In genomic region chr21:35995522-35996088, GRCh38 we compare ENCODE assay signal across 23 cellular contexts.
DNase-seq lines count a peak whose midpoint lies in the region; ATAC-seq and TF ChIP-seq lines count a peak whose summit lies in the region.
"Had no signal": no experiment of that assay in that cellular context is flagged by ENCODE, and none has a peak within 500 bp of the region (broad histone marks: within the 10 kb centered on the region; RNA-seq: fewer than 3 reads in every experiment).

No MANE protein-coding gene starts in this region.

- 71 to 76% methylated on average over 4 of the region's 4 CpGs for whole genome bisulfite sequencing in lower leg skin, 2 donors

- TF ChIP-seq POLR2A in lower leg skin (IDR thresholded peaks at IDR 0.05) = no peak

- no peak for TF ChIP-seq CTCF in lower leg skin (IDR thresholded peaks at IDR 0.05)

- ATAC-seq in GM21390 (IDR thresholded peaks at IDR 0.05; ENCODE audit: unreplicated experiment) (no peak), GM18498 (IDR thresholded peaks at IDR 0.05; ENCODE audit: unreplicated experiment) (no peak)
- ATAC-seq: esophagus mucosa, left lung, pancreas, T-helper 17 cell had no signal

- intact Hi-C loops in lower leg skin (cut with DNase I; ENCODE audit: low total_unique reads) = no loop called here

- DNase-seq in NCI-H526 (lab: John Stamatoyannopoulos, UW) = peak; percentile 37 to 45
- DNase-seq in NCI-H526 treated with DMSO at 0.1 percent for 48 hours (lab: John Stamatoyannopoulos, UW) = no peak
- peak; percentile 64 for DNase-seq in DMS153 treated with DMSO at 0.1 percent for 48 hours (lab: John Stamatoyannopoulos, UW; ENCODE audit: unreplicated experiment)
- peak; percentile 91 for DNase-seq in NCI-H187 treated with DMSO at 0.1 percent for 48 hours (lab: John Stamatoyannopoulos, UW)
- DNase-seq in RPMI8226 = peak; percentile 63
- no peak for DNase-seq in lower leg skin (ENCODE audit: low spot score in 2 of 2)
- DNase-seq: activated naive CD4-positive, alpha-beta T cell treated with anti-CD3 and anti-CD28 coated beads, Interleukin-2, amount 10 ng/mL, durations not matched to agents 7 days and 5 days; activated T-cell treated with anti-CD3 and anti-CD28 coated beads for 4 hours; Caco-2; cerebellar nuclear complex; effector CD4-positive, alpha-beta T cell; foreskin melanocyte; left lung; midbrain; NCI-H1436 treated with DMSO at 0.1 percent for 48 hours; NCI-H446; pancreas; T-helper 17 cell; upper lobe of left lung had no signal

- H3K4me3 ChIP-seq in lower leg skin (ENCODE audit: low read depth, poor library complexity, severe bottlenecking) = no peak overlapping the region
- H3K4me3 ChIP-seq: left lung, pancreas, right atrium auricular region, upper lobe of left lung had no signal

Comparison
In these comparisons a context has a peak if more than half of its experiments do, and no peak if none do; other contexts are left out.
1. DNase-seq: peak in NCI-H526 (2 of 2), DMS153 treated with DMSO at 0.1 percent for 48 hours (single experiment), NCI-H187 treated with DMSO at 0.1 percent for 48 hours (single experiment) and RPMI8226 (single experiment); none in NCI-H526 treated with DMSO at 0.1 percent for 48 hours (single experiment) and lower leg skin (0 of 2).